Comparison of ENCODE assay signal across 1 cellular context in the genomic region with DNA sequence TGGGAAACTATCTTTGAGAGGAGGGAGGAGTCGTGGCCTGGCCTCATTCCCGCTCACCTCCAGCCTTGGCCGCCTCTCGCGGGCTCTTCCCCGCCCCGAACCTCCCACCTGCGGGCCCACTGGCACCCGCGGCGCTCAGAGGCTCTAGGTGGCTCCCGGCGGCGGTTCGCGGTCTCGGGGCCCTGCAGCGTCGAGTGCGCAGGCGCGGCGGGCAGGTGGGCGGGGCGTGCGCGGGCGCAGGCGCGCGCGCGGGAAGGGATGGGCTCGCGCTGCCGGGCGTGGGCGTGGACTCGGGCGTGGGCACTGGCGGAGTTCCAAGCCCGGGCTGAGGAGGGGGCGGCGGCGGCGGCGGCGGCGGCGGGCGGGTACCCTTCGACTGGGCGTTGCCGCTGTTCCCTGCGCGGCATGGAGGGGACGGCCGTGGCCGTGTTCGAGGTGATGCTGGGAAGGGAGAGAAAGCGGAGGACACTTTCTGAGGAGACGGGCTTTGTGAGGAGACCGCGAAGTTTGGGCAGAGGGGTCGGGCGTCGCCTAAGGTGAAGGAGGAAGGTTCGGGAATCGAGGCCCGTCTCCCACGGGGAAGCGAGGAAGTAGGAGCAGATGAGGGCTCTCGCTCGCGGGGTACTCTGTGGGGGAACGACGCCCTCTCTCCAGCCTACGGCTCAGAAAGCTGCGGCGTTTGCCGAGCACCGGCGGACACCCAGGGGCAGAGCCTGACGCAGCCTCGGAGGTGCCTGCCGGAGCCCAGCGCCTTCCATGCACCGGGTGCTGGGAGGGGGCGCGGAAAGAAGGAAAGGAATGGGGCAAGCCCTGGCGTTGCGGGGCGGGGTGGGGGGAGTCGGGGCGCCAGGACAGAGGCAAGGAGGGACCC.
TF ChIP-seq lines count a peak whose summit lies in the region.

No MANE protein-coding gene starts in this region.

TF ChIP-seq in HepG2, 621 proteins besides CTCF, POLR2A, EP300 and RAD21 (continued from another document and continues in another):
- TF ChIP-seq, protein P1, sequence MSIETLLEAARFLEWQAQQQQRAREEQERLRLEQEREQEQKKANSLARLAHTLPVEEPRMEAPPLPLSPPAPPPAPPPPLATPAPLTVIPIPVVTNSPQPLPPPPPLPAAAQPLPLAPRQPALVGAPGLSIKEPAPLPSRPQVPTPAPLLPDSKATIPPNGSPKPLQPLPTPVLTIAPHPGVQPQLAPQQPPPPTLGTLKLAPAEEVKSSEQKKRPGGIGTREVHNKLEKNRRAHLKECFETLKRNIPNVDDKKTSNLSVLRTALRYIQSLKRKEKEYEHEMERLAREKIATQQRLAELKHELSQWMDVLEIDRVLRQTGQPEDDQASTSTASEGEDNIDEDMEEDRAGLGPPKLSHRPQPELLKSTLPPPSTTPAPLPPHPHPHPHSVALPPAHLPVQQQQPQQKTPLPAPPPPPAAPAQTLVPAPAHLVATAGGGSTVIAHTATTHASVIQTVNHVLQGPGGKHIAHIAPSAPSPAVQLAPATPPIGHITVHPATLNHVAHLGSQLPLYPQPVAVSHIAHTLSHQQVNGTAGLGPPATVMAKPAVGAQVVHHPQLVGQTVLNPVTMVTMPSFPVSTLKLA (IDR thresholded peaks at IDR 0.05): no peak
- TF ChIP-seq SP1 (IDR thresholded peaks at IDR 0.05) (no peak), SP1 (CRISPR knock-in tag; IDR thresholded peaks at IDR 0.05) (0 out of 2 replicates have a peak, but pooled peaks have one; percentile 17), ZKSCAN8 (CRISPR knock-in tag; IDR thresholded peaks at IDR 0.05; ENCODE audit: borderline replicate concordance) (no peak), ZNF235 (CRISPR knock-in tag; IDR thresholded peaks at IDR 0.05; ENCODE audit: borderline replicate concordance) (no peak), RFX3 (CRISPR knock-in tag; IDR thresholded peaks at IDR 0.05) (no peak), TCF12 (IDR thresholded peaks at IDR 0.05) (no peak), TCF12 (CRISPR knock-in tag; IDR thresholded peaks at IDR 0.05) (0 out of 2 replicates have a peak, but pooled peaks have one; percentile 39), ZNF570 (CRISPR knock-in tag; IDR thresholded peaks at IDR 0.05; ENCODE audit: borderline replicate concordance) (no peak), SRSF9 (IDR thresholded peaks at IDR 0.05; ENCODE audit: borderline replicate concordance, insufficient read depth, low read depth, low read length, poor library complexity, severe bottlenecking) (no peak), TMF1 (CRISPR knock-in tag; IDR thresholded peaks at IDR 0.05; ENCODE audit: low read depth) (0 out of 2 replicates have a peak, but pooled peaks have one; percentile 65), PTBP1 (IDR thresholded peaks at IDR 0.05; ENCODE audit: low read depth, low read length, poor library complexity, severe bottlenecking) (no peak), NFATC3 (CRISPR knock-in tag; IDR thresholded peaks at IDR 0.05) (no peak), ZNF629 (CRISPR knock-in tag; conservative IDR thresholded peaks at IDR 0.05) (no peak), ZBTB8A (CRISPR knock-in tag; IDR thresholded peaks at IDR 0.05; ENCODE audit: borderline replicate concordance, low read depth) (no peak; the same call in 1 of the 2 replicates), ZNF547 (CRISPR knock-in tag; IDR thresholded peaks at IDR 0.05) (peak; percentile 64; the same call in 1 of the 2 replicates), ZNF83 (CRISPR knock-in tag; IDR thresholded peaks at IDR 0.05; ENCODE audit: borderline replicate concordance) (no peak), RXRA (CRISPR knock-in tag; IDR thresholded peaks at IDR 0.05) (no peak), ZSCAN12 (CRISPR knock-in tag; IDR thresholded peaks at IDR 0.05) (no peak), ZFP90 (CRISPR knock-in tag; IDR thresholded peaks at IDR 0.05; ENCODE audit: borderline replicate concordance) (no peak; the same call in 1 of the 2 replicates), MYC (CRISPR knock-in tag; IDR thresholded peaks at IDR 0.05; ENCODE audit: borderline replicate concordance) (no peak), ZNF160 (CRISPR knock-in tag; IDR thresholded peaks at IDR 0.05) (peak; percentile 55; the same call in 1 of the 2 replicates), AGO2 (optimal IDR thresholded peaks at IDR 0.05; ENCODE audit: low read depth, low read length) (no peak), CHD4 (IDR thresholded peaks at IDR 0.05; ENCODE audit: borderline replicate concordance, low read length) (no peak), CBFB (CRISPR knock-in tag; IDR thresholded peaks at IDR 0.05) (0 out of 2 replicates have a peak, but pooled peaks have one; percentile 18), NCOA5 (CRISPR knock-in tag; IDR thresholded peaks at IDR 0.05) (no peak), XRCC5 (optimal IDR thresholded peaks at IDR 0.05; ENCODE audit: low read length) (no peak), NCOR1 (IDR thresholded peaks at IDR 0.05; ENCODE audit: borderline replicate concordance, low read length) (no peak), ZNF589 (CRISPR knock-in tag; conservative IDR thresholded peaks at IDR 0.05) (no peak; the same call in 1 of the 2 replicates), WIZ (CRISPR knock-in tag; IDR thresholded peaks at IDR 0.05) (no peak)
- TF ChIP-seq, protein P2, sequence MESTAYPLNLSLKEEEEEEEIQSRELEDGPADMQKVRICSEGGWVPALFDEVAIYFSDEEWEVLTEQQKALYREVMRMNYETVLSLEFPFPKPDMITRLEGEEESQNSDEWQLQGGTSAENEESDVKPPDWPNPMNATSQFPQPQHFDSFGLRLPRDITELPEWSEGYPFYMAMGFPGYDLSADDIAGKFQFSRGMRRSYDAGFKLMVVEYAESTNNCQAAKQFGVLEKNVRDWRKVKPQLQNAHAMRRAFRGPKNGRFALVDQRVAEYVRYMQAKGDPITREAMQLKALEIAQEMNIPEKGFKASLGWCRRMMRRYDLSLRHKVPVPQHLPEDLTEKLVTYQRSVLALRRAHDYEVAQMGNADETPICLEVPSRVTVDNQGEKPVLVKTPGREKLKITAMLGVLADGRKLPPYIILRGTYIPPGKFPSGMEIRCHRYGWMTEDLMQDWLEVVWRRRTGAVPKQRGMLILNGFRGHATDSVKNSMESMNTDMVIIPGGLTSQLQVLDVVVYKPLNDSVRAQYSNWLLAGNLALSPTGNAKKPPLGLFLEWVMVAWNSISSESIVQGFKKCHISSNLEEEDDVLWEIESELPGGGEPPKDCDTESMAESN (CRISPR knock-in tag; conservative IDR thresholded peaks at IDR 0.05): peak; percentile 64; the same call in 1 of the 2 replicates
- TF ChIP-seq, protein P3, sequence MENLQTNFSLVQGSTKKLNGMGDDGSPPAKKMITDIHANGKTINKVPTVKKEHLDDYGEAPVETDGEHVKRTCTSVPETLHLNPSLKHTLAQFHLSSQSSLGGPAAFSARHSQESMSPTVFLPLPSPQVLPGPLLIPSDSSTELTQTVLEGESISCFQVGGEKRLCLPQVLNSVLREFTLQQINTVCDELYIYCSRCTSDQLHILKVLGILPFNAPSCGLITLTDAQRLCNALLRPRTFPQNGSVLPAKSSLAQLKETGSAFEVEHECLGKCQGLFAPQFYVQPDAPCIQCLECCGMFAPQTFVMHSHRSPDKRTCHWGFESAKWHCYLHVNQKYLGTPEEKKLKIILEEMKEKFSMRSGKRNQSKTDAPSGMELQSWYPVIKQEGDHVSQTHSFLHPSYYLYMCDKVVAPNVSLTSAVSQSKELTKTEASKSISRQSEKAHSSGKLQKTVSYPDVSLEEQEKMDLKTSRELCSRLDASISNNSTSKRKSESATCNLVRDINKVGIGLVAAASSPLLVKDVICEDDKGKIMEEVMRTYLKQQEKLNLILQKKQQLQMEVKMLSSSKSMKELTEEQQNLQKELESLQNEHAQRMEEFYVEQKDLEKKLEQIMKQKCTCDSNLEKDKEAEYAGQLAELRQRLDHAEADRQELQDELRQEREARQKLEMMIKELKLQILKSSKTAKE (CRISPR knock-in tag; IDR thresholded peaks at IDR 0.05; ENCODE audit: borderline replicate concordance): no peak
- TF ChIP-seq, protein P4, sequence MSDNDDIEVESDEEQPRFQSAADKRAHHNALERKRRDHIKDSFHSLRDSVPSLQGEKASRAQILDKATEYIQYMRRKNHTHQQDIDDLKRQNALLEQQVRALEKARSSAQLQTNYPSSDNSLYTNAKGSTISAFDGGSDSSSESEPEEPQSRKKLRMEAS (IDR thresholded peaks at IDR 0.05): peak; percentile 86
- TF ChIP-seq, protein P5, sequence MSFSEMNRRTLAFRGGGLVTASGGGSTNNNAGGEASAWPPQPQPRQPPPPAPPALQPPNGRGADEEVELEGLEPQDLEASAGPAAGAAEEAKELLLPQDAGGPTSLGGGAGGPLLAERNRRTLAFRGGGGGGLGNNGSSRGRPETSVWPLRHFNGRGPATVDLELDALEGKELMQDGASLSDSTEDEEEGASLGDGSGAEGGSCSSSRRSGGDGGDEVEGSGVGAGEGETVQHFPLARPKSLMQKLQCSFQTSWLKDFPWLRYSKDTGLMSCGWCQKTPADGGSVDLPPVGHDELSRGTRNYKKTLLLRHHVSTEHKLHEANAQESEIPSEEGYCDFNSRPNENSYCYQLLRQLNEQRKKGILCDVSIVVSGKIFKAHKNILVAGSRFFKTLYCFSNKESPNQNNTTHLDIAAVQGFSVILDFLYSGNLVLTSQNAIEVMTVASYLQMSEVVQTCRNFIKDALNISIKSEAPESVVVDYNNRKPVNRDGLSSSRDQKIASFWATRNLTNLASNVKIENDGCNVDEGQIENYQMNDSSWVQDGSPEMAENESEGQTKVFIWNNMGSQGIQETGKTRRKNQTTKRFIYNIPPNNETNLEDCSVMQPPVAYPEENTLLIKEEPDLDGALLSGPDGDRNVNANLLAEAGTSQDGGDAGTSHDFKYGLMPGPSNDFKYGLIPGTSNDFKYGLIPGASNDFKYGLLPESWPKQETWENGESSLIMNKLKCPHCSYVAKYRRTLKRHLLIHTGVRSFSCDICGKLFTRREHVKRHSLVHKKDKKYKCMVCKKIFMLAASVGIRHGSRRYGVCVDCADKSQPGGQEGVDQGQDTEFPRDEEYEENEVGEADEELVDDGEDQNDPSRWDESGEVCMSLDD (CRISPR knock-in tag; IDR thresholded peaks at IDR 0.05; ENCODE audit: borderline replicate concordance): no peak
- TF ChIP-seq, protein P6, sequence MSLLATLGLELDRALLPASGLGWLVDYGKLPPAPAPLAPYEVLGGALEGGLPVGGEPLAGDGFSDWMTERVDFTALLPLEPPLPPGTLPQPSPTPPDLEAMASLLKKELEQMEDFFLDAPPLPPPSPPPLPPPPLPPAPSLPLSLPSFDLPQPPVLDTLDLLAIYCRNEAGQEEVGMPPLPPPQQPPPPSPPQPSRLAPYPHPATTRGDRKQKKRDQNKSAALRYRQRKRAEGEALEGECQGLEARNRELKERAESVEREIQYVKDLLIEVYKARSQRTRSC (CRISPR knock-in tag; IDR thresholded peaks at IDR 0.05; ENCODE audit: low read depth): no peak
- TF ChIP-seq, protein P7, sequence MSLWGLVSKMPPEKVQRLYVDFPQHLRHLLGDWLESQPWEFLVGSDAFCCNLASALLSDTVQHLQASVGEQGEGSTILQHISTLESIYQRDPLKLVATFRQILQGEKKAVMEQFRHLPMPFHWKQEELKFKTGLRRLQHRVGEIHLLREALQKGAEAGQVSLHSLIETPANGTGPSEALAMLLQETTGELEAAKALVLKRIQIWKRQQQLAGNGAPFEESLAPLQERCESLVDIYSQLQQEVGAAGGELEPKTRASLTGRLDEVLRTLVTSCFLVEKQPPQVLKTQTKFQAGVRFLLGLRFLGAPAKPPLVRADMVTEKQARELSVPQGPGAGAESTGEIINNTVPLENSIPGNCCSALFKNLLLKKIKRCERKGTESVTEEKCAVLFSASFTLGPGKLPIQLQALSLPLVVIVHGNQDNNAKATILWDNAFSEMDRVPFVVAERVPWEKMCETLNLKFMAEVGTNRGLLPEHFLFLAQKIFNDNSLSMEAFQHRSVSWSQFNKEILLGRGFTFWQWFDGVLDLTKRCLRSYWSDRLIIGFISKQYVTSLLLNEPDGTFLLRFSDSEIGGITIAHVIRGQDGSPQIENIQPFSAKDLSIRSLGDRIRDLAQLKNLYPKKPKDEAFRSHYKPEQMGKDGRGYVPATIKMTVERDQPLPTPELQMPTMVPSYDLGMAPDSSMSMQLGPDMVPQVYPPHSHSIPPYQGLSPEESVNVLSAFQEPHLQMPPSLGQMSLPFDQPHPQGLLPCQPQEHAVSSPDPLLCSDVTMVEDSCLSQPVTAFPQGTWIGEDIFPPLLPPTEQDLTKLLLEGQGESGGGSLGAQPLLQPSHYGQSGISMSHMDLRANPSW (CRISPR knock-in tag; IDR thresholded peaks at IDR 0.05; ENCODE audit: borderline replicate concordance): no peak
- TF ChIP-seq, protein P8, sequence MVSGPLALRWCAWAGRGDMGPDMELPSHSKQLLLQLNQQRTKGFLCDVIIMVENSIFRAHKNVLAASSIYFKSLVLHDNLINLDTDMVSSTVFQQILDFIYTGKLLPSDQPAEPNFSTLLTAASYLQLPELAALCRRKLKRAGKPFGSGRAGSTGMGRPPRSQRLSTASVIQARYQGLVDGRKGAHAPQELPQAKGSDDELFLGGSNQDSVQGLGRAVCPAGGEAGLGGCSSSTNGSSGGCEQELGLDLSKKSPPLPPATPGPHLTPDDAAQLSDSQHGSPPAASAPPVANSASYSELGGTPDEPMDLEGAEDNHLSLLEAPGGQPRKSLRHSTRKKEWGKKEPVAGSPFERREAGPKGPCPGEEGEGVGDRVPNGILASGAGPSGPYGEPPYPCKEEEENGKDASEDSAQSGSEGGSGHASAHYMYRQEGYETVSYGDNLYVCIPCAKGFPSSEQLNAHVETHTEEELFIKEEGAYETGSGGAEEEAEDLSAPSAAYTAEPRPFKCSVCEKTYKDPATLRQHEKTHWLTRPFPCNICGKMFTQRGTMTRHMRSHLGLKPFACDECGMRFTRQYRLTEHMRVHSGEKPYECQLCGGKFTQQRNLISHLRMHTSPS (CRISPR knock-in tag; IDR thresholded peaks at IDR 0.05; ENCODE audit: low read depth): 0 out of 2 replicates have a peak, but pooled peaks have one; percentile 17
- TF ChIP-seq, protein P9, sequence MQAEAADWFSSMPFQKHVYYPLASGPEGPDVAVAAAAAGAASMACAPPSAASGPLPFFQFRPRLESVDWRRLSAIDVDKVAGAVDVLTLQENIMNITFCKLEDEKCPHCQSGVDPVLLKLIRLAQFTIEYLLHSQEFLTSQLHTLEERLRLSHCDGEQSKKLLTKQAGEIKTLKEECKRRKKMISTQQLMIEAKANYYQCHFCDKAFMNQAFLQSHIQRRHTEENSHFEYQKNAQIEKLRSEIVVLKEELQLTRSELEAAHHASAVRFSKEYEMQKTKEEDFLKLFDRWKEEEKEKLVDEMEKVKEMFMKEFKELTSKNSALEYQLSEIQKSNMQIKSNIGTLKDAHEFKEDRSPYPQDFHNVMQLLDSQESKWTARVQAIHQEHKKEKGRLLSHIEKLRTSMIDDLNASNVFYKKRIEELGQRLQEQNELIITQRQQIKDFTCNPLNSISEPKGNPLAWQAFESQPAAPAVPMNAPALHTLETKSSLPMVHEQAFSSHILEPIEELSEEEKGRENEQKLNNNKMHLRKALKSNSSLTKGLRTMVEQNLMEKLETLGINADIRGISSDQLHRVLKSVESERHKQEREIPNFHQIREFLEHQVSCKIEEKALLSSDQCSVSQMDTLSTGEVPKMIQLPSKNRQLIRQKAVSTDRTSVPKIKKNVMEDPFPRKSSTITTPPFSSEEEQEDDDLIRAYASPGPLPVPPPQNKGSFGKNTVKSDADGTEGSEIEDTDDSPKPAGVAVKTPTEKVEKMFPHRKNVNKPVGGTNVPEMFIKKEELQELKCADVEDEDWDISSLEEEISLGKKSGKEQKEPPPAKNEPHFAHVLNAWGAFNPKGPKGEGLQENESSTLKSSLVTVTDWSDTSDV (CRISPR knock-in tag; IDR thresholded peaks at IDR 0.05): 0 out of 2 replicates have a peak, but pooled peaks have one; percentile 9
- TF ChIP-seq, protein P10, sequence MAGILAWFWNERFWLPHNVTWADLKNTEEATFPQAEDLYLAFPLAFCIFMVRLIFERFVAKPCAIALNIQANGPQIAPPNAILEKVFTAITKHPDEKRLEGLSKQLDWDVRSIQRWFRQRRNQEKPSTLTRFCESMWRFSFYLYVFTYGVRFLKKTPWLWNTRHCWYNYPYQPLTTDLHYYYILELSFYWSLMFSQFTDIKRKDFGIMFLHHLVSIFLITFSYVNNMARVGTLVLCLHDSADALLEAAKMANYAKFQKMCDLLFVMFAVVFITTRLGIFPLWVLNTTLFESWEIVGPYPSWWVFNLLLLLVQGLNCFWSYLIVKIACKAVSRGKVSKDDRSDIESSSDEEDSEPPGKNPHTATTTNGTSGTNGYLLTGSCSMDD (CRISPR knock-in tag; IDR thresholded peaks at IDR 0.05): no peak
